10 cellular contexts compared by ENCODE assay signal in the genomic region with DNA sequence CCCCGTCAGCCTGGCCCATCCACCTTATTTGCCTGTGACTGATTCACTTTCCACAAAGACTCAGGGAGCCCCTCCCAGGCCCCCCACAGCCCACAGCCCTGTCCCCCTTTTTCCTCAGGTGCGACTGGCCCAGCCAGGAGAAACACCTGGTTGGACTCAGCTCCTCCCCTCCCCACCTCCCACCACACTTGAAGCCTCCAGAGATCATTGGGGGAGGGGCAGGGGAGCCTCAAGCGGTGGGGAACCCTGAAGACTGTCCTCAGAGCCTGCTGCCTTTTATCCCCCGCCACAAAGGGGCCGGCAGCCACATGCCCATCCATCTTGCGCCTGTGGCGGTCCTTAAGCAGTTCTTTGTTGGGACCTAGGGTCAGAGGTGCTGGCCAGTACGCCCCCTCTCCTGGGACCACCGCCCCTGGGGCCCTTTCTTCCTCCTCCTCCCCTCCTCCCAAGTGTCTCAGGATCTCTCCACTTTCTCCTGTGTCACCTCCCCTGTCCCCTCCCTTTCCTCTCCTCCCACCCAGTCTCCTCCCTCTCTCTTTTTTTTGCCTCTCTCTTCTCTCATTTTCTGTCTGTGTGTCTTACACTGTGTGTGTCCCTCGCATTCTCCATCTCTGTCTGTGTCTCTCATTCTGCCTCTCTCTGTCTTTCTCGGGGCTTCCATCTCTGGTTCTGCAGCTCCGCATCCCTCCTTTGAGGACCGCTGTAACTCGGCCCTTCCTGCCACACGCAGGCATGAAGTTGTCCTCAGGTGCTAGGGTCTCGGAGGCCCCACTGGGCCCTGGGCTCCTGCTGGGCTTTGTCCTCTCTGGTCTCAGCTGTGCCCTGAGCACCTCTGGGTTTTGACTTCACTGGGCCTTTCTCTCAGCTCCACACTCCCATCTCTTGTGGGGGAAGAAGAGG. TPM values are rescaled to one million over a fixed set of nuclear protein-coding genes. Genes with fewer than 3 reads are reported as not detected.
DNase-seq lines count a peak whose midpoint lies in the region; ATAC-seq and TF ChIP-seq lines count a peak whose summit lies in the region.
"Had no signal": no experiment of that assay in that cellular context is flagged by ENCODE, and none has a peak within 500 bp of the region (broad histone marks: within the 10 kb centered on the region; RNA-seq: fewer than 3 reads in every experiment).

No MANE protein-coding gene starts in this region.

- TF ChIP-seq POLR2A in transverse colon (IDR thresholded peaks at IDR 0.05): no peak

- POLR2A ChIA-PET in SK-N-SH (lab: Yijun Ruan, JAX): interaction anchor here (1.0 to 4.3 kb wide), 3 partner anchors 12 to 19 kb away, joined by 3 to 57 read pairs (median 5); a partner anchor contains a TSS

- peak overlapping the region; percentile 41; the same call in 1 of the 2 replicates for H3K4me2 ChIP-seq in SK-N-SH

- intact Hi-C loops in transverse colon (cut with DNase I; ENCODE audit: low total_unique reads): loop anchor here (10.0 kb wide), 1 partner anchor 162 kb away; a partner anchor contains a TSS

- in situ Hi-C loops in transverse colon (cut with MboI; ENCODE audit: low pct_ligation_motif_present in 1 of 4, low pct_unique_long_range_greater_than_20kb in 1 of 4, low sequenced_read_pairs in 3 of 4): loop anchor here in 2 of 4 donors (25.0 kb wide), 1 partner anchor 169 kb away; a partner anchor contains a TSS

- no peak for ATAC-seq in SK-N-SH treated with all-trans-retinoic acid at 6 μM for 48 hours
- peak; percentile 42 for ATAC-seq in foreskin keratinocyte
- ATAC-seq in HG02973 (IDR thresholded peaks at IDR 0.05; ENCODE audit: unreplicated experiment): no peak

- H3K4me1 ChIP-seq in SK-N-SH (ENCODE audit: control insufficient read depth in 1 of 2, insufficient read depth in 2 of 2, low read depth in 1 of 2, low read length in 1 of 2): peaks cover 14 to 70% of the 10 kb centered on the region in 2 experiments; a peak in 3 of 4 replicates
- H3K4me1 ChIP-seq in foreskin keratinocyte: peaks cover 36% of the 10 kb centered on the region
- H3K4me1 ChIP-seq in transverse colon: peaks cover 4 to 31% (median 12%) of the 10 kb centered on the region in 4 donors
- H3K4me1 ChIP-seq in effector memory CD4-positive, alpha-beta T cell (ENCODE audit: control insufficient read depth, insufficient read depth, low read length, poor library complexity, severe bottlenecking): peaks cover 16% of the 10 kb centered on the region

- H2AFZ ChIP-seq in SK-N-SH (ENCODE audit: low read depth): no peak overlapping the region; the same call in 1 of the 2 replicates

- no peaks in the 10 kb centered on the region for H3K79me2 ChIP-seq in SK-N-SH (ENCODE audit: insufficient read depth)

- no peak overlapping the region for H3K9ac ChIP-seq in SK-N-SH

- H3F3A ChIP-seq in SK-N-SH (replicated peaks; ENCODE audit: insufficient read depth): peaks cover 15% of the 10 kb centered on the region

- TF ChIP-seq CTCF in SK-N-SH (IDR thresholded peaks at IDR 0.05): no peak
- TF ChIP-seq CTCF in foreskin keratinocyte (conservative IDR thresholded peaks at IDR 0.05): no peak
- TF ChIP-seq CTCF in transverse colon (IDR thresholded peaks at IDR 0.05): no peak

- H3K27me3 ChIP-seq in SK-N-SH (ENCODE audit: insufficient read depth): no peaks in the 10 kb centered on the region
- H3K27me3 ChIP-seq in foreskin keratinocyte: peaks cover 8% of the 10 kb centered on the region
- peaks cover 58% of the 10 kb centered on the region for H3K27me3 ChIP-seq in transverse colon
- H3K27me3 ChIP-seq in effector memory CD4-positive, alpha-beta T cell (replicated peaks; ENCODE audit: control insufficient read depth, insufficient read depth, low read length, poor library complexity, severe bottlenecking): peaks cover 43% of the 10 kb centered on the region

- H3K9me2 ChIP-seq in SK-N-SH: no peaks in the 10 kb centered on the region

- TF ChIP-seq EP300 in SK-N-SH (IDR thresholded peaks at IDR 0.05; ENCODE audit: borderline replicate concordance in 1 of 2, low read depth in 1 of 2, low read length in 1 of 2) (no peak), transverse colon (IDR thresholded peaks at IDR 0.05; ENCODE audit: low read depth) (no peak)

- H4K20me1 ChIP-seq in SK-N-SH (ENCODE audit: insufficient read depth): no peaks in the 10 kb centered on the region

- H3K27ac ChIP-seq in SK-N-SH (ENCODE audit: low read depth in 2 of 2, low read length in 1 of 2) (peak overlapping the region in 1 of 2 experiments; percentile 86; a peak in 2 of 4 replicates), foreskin keratinocyte (peak overlapping the region; percentile 62), transverse colon (no peak overlapping the region)
- no peak overlapping the region for H3K27ac ChIP-seq in effector memory CD4-positive, alpha-beta T cell (ENCODE audit: insufficient read depth, low read length, poor library complexity, severe bottlenecking)

- no peaks in the 10 kb centered on the region for H3K36me3 ChIP-seq in SK-N-SH (replicated peaks in 1 of 2; ENCODE audit: control insufficient read depth in 1 of 2, insufficient read depth in 2 of 2, low read length in 1 of 2)
- H3K36me3 ChIP-seq in transverse colon: no peaks in the 10 kb centered on the region
- no peaks in the 10 kb centered on the region for H3K36me3 ChIP-seq in effector memory CD4-positive, alpha-beta T cell (ENCODE audit: control insufficient read depth, insufficient read depth, low read length)

- no peak for TF ChIP-seq RAD21 in SK-N-SH (IDR thresholded peaks at IDR 0.05; ENCODE audit: low read length)

- no peaks in the 10 kb centered on the region for H3K9me3 ChIP-seq in SK-N-SH
- no peaks in the 10 kb centered on the region for H3K9me3 ChIP-seq in transverse colon
- no peaks in the 10 kb centered on the region for H3K9me3 ChIP-seq in effector memory CD4-positive, alpha-beta T cell (ENCODE audit: control insufficient read depth, low read length)

- WGBS in SK-N-SH (ENCODE audit: low lambda C conversion rate): 81% methylated on average over 15 of the region's 16 CpGs
- WGBS in transverse colon (ENCODE audit: low coverage in 1 of 2), 2 donors: 20 to 63% methylated on average over 1 to 16 of the region's 16 CpGs

- H3K4me3 ChIP-seq in SK-N-SH (ENCODE audit: low read depth in 2 of 2, low read length in 1 of 2) (no peak overlapping the region), transverse colon (no peak overlapping the region)
- no peak overlapping the region for H3K4me3 ChIP-seq in effector memory CD4-positive, alpha-beta T cell (ENCODE audit: insufficient read depth, low read depth, low read length, poor library complexity, severe bottlenecking)

- DNase-seq in SK-N-SH: no peak
- DNase-seq in NCI-H82 treated with DMSO at 0.1 percent for 48 hours (lab: John Stamatoyannopoulos, UW; ENCODE audit: unreplicated experiment): peak; percentile 33
- DNase-seq in foreskin keratinocyte: peak in 1 of 2 donors; percentile 64
- DNase-seq in transverse colon: peak; percentile 22
- no peak for DNase-seq in NOMO-1 (lab: John Stamatoyannopoulos, UW; ENCODE audit: unreplicated experiment in 2 of 2)
- DNase-seq in effector memory CD4-positive, alpha-beta T cell: no peak
- DNase-seq: T-helper 9 cell had no signal

- CTCF ChIA-PET in SK-N-SH (lab: Yijun Ruan, JAX): interaction anchor here (1.1 to 45.5 kb wide), 7 partner anchors 15 to 193 kb away, joined by 3 to 2702 read pairs (median 11); a partner anchor contains a TSS

TF ChIP-seq in SK-N-SH, 30 proteins besides CTCF, POLR2A, EP300 and RAD21 (continues in another document):
- TF ChIP-seq, protein P1, sequence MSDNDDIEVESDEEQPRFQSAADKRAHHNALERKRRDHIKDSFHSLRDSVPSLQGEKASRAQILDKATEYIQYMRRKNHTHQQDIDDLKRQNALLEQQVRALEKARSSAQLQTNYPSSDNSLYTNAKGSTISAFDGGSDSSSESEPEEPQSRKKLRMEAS (IDR thresholded peaks at IDR 0.05; ENCODE audit: low read depth): no peak

TF ChIP-seq in SK-N-SH treated with all-trans-retinoic acid at 6 μM for 48 hours, 23 proteins besides CTCF, POLR2A, EP300 and RAD21 (continues in another document):
- no peak for TF ChIP-seq ARNTL (CRISPR knock-in tag; IDR thresholded peaks at IDR 0.05; ENCODE audit: borderline replicate concordance, low read depth)

RNA-seq across cellular contexts. Expression of a gene that starts 12.2 kb away (rescaled TPM):
- polyA plus RNA-seq in SK-N-SH (2012; rRNA removed): 13.3 and 42.1 TPM in 2 replicates
- polyA plus RNA-seq in SK-N-SH (2012; cell fraction: cytosol; rRNA removed): 27.0 TPM in 2 replicates
- 21.2 and 48.9 TPM in 2 replicates for polyA plus RNA-seq in SK-N-SH (2012; cell fraction: nucleus; rRNA removed)
- 2.2 and 4.0 TPM in 2 replicates for total RNA-seq in foreskin keratinocyte
- polyA plus RNA-seq in foreskin keratinocyte: 4.6 and 8.4 TPM in 2 replicates
- 1 to 10 TPM in 1 of 4 donors, under 1 TPM in 1, not detected in 2; 0.79 to 1.9 TPM for total RNA-seq in transverse colon
- total RNA-seq: lung microvascular endothelial cell had no signal

RNA-seq across cellular contexts. Expression of a gene that starts 16.0 kb away (rescaled TPM):
- 12.6 and 15.8 TPM in 2 replicates for polyA plus RNA-seq in SK-N-SH (2012; rRNA removed)
- polyA plus RNA-seq in SK-N-SH (2012; cell fraction: cytosol; rRNA removed): 10.5 and 12.5 TPM in 2 replicates
- 28.7 and 40.4 TPM in 2 replicates for polyA plus RNA-seq in SK-N-SH (2012; cell fraction: nucleus; rRNA removed)
- total RNA-seq in foreskin keratinocyte: 0.04 and 0.14 TPM in 2 replicates
- 0.06 TPM in 2 replicates for polyA plus RNA-seq in foreskin keratinocyte
- 10 to 100 TPM in 1 of 4 donors, 1 to 10 TPM in 3; 3.3 to 15.5 (median 5.5) TPM for total RNA-seq in transverse colon

RNA-seq across cellular contexts. Expression of a gene that starts 35.1 kb away (rescaled TPM):
- polyA plus RNA-seq in SK-N-SH (2012; rRNA removed) (20.1 and 21.2 TPM in 2 replicates), foreskin keratinocyte (19.7 TPM in 2 replicates)
- 10.7 and 14.0 TPM in 2 replicates for polyA plus RNA-seq in SK-N-SH (2012; cell fraction: cytosol; rRNA removed)
- 51.7 and 72.4 TPM in 2 replicates for polyA plus RNA-seq in SK-N-SH (2012; cell fraction: nucleus; rRNA removed)
- total RNA-seq in foreskin keratinocyte (13.8 and 15.7 TPM in 2 replicates), transverse colon (10 to 100 TPM; 37.4 to 40.8 (median 39.0) TPM)

RNA-seq across cellular contexts. Expression of a gene that starts 35.4 kb away (rescaled TPM):
- polyA plus RNA-seq in SK-N-SH (2012; rRNA removed) (31.6 and 44.3 TPM in 2 replicates), foreskin keratinocyte (22.3 and 28.6 TPM in 2 replicates)
- 28.2 and 36.0 TPM in 2 replicates for polyA plus RNA-seq in SK-N-SH (2012; cell fraction: cytosol; rRNA removed)
- polyA plus RNA-seq in SK-N-SH (2012; cell fraction: nucleus; rRNA removed): 22.9 and 32.5 TPM in 2 replicates
- total RNA-seq in foreskin keratinocyte (31.7 and 32.0 TPM in 2 replicates), transverse colon (10 to 100 TPM; 25.8 to 61.7 (median 33.1) TPM)

RNA-seq across cellular contexts. Expression of a gene that starts 47.7 kb away (rescaled TPM):
- polyA plus RNA-seq in SK-N-SH (2012; rRNA removed): 149 and 171 TPM in 2 replicates
- 141 and 142 TPM in 2 replicates for polyA plus RNA-seq in SK-N-SH (2012; cell fraction: cytosol; rRNA removed)
- 99.8 and 109 TPM in 2 replicates for polyA plus RNA-seq in SK-N-SH (2012; cell fraction: nucleus; rRNA removed)
- total RNA-seq in foreskin keratinocyte: 117 and 145 TPM in 2 replicates
- polyA plus RNA-seq in foreskin keratinocyte: 173 and 199 TPM in 2 replicates
- 10 to 100 TPM in 3 of 4 donors, 1 to 10 TPM in 1; 6.8 to 44.9 (median 37.1) TPM for total RNA-seq in transverse colon

Comparison
In these comparisons a context has a peak if more than half of its experiments do, and no peak if none do; other contexts are left out.
1. DNase-seq: peak in NCI-H82 treated with DMSO at 0.1 percent for 48 hours (single experiment) and transverse colon (single experiment); none in SK-N-SH (single experiment), NOMO-1 (0 of 2) and effector memory CD4-positive, alpha-beta T cell (0 of 3).